In the genomic region with DNA sequence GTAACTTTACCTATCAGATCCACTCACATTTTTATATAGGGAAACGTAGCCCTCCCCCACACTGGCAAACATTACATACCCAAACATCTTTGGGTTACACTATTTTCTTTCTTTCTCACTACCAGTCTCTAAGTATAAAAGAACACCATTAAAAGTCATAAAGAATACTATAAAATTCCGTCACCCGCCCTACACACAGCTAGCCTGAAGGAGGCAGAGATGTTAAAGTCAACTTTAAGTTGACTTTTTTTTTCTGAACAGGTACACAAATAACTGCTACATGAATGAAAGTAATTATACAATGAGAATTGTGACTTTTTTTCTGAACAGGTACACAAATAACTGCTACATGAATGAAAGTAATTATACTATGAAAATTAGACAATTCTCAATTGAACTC, we compare ENCODE assay signal across 22 cellular contexts.
A peak's percentile ranks its signal among the peaks of the same experiment; 100 is the strongest.
DNase-seq lines count a peak whose midpoint lies in the region; ATAC-seq, FAIRE-seq and TF ChIP-seq lines count a peak whose summit lies in the region.
"Had no signal": no experiment of that assay in that cellular context is flagged by ENCODE, and none has a peak within 500 bp of the region (broad histone marks: within the 10 kb centered on the region; RNA-seq: fewer than 3 reads in every experiment).

No MANE protein-coding gene starts in this region.

- H3K4me1 Mint-ChIP-seq in H9 = peaks cover 10 to 11% of the 10 kb centered on the region in 2 experiments; a peak in 3 of 4 replicates
- peaks cover 8% of the 10 kb centered on the region for H3K4me1 Mint-ChIP-seq in endodermal cell
- H3K4me1 Mint-ChIP-seq: IgD-negative memory B cell had no signal

- H3K4me2 ChIP-seq in H9 (ENCODE audit: insufficient read depth, insufficient read length, low read length) = no peak overlapping the region
- no peak overlapping the region for H3K4me2 ChIP-seq in OCI-LY7 (ENCODE audit: low read length)

- no peak overlapping the region for H4K91ac ChIP-seq in H9 (ENCODE audit: insufficient read length, low read depth, low read length)

- TF ChIP-seq POLR2A in lower leg skin (IDR thresholded peaks at IDR 0.05) = no peak

- DNase-seq in H9 (no peak), OCI-LY7 (ENCODE audit: low spot score) (no peak), endodermal cell (no peak), pancreas (no peak), occipital lobe (lab: John Stamatoyannopoulos, UW) (no peak), lower leg skin (ENCODE audit: low spot score in 2 of 2) (no peak)
- DNase-seq: ACHN; BE2C; C1 segment of cervical spinal cord; Caco-2; CD4-positive, alpha-beta T cell; DMS153; DMS79; GDM1; KBM-7 had no signal

- no peak overlapping the region for H3K56ac ChIP-seq in H9 (ENCODE audit: insufficient read length, low read depth, low read length)

- no peaks in the 10 kb centered on the region for H3K9me3 Mint-ChIP-seq in H9
- H3K9me3 Mint-ChIP-seq in endodermal cell = no peaks in the 10 kb centered on the region

- no peak overlapping the region for H2BK5ac ChIP-seq in H9 (ENCODE audit: insufficient read length, low read length)

- H3K4me3 Mint-ChIP-seq in H9 = no peak overlapping the region
- H3K4me3 Mint-ChIP-seq in endodermal cell = no peak overlapping the region
- H3K4me3 Mint-ChIP-seq: CD4-positive, alpha-beta T cell; IgD-negative memory B cell had no signal

- no peaks in the 10 kb centered on the region for H3K36me3 Mint-ChIP-seq in H9 (ENCODE audit: insufficient read depth in 1 of 3, low read depth in 3 of 3)
- no peaks in the 10 kb centered on the region for H3K36me3 Mint-ChIP-seq in endodermal cell (ENCODE audit: low read depth)
- H3K36me3 Mint-ChIP-seq: IgD-negative memory B cell had no signal

- POLR2A ChIA-PET in OCI-LY7 (lab: Charles Lee) = no interaction called here

- intact Hi-C loops in OCI-LY7 (cut with micrococcal nuclease; ENCODE audit: unreplicated experiment) = no loop called here
- intact Hi-C loops in pancreas (cut with DNase I) = no loop called here
- intact Hi-C loops in lower leg skin (cut with DNase I; ENCODE audit: low total_unique reads) = no loop called here

- H2BK15ac ChIP-seq in H9 (ENCODE audit: low read depth, low read length) = no peak overlapping the region

- no peak overlapping the region for H3K23ac ChIP-seq in H9 (ENCODE audit: insufficient read length, low read depth, low read length)

- H3K36me3 ChIP-seq in OCI-LY7 (ENCODE audit: insufficient read depth, low read length) = no peaks in the 10 kb centered on the region
- H3K36me3 ChIP-seq in endodermal cell (ENCODE audit: control insufficient read depth, insufficient read depth, low read length) = no peaks in the 10 kb centered on the region
- H3K36me3 ChIP-seq in pancreas = no peaks in the 10 kb centered on the region
- H3K36me3 ChIP-seq: BE2C had no signal

- H2BK12ac ChIP-seq in H9 (ENCODE audit: insufficient read length, low read depth, low read length) = no peak overlapping the region

- H3K27ac ChIP-seq in H9 (ENCODE audit: insufficient read length, low read depth, low read length) (no peak overlapping the region), OCI-LY7 (ENCODE audit: low read depth, low read length, poor library complexity, severe bottlenecking) (no peak overlapping the region), endodermal cell (ENCODE audit: low read depth, low read length) (no peak overlapping the region), pancreas (no peak overlapping the region)

- H3K27me3 Mint-ChIP-seq in H9 (ENCODE audit: low read depth) = no peaks in the 10 kb centered on the region
- H3K27me3 Mint-ChIP-seq in endodermal cell (ENCODE audit: insufficient read depth) = no peaks in the 10 kb centered on the region
- H3K27me3 Mint-ChIP-seq: CD4-positive, alpha-beta T cell had no signal

- H3K79me1 ChIP-seq in H9 (ENCODE audit: insufficient read depth, low read depth, low read length, poor library complexity, severe bottlenecking) = no peaks in the 10 kb centered on the region

- H2BK120ac ChIP-seq in H9 (ENCODE audit: low read depth, low read length, poor library complexity, severe bottlenecking) = no peak overlapping the region

- no peak overlapping the region for H4K8ac ChIP-seq in H9 (replicated peaks; ENCODE audit: insufficient read length, low read depth, low read length)

- H3K14ac ChIP-seq in H9 (ENCODE audit: insufficient read depth, low read length) = no peak overlapping the region

- no peak overlapping the region for H2AK5ac ChIP-seq in H9 (ENCODE audit: insufficient read length, low read length)

- H3K23me2 ChIP-seq in H9 (ENCODE audit: insufficient read length, low read depth, low read length, poor library complexity, severe bottlenecking) = no peaks in the 10 kb centered on the region

- H3K4me3 ChIP-seq in OCI-LY7 (ENCODE audit: low read depth, low read length, poor library complexity, severe bottlenecking) (no peak overlapping the region), endodermal cell (ENCODE audit: low read length) (no peak overlapping the region), pancreas (no peak overlapping the region), lower leg skin (ENCODE audit: low read depth, poor library complexity, severe bottlenecking) (no peak overlapping the region)

- H3K79me2 ChIP-seq in H9 (ENCODE audit: insufficient read depth, low read length) = no peaks in the 10 kb centered on the region
- no peaks in the 10 kb centered on the region for H3K79me2 ChIP-seq in OCI-LY7 (ENCODE audit: insufficient read depth, low read depth, low read length)

- BruUV-seq in OCI-LY7 (replicated peaks; lab: Mats Ljungman, UMichigan) = no TSS peak

- H3K18ac ChIP-seq in H9 (ENCODE audit: insufficient read length, low read depth, low read length) = no peak overlapping the region

- no peak overlapping the region for H4K5ac ChIP-seq in H9 (ENCODE audit: insufficient read length, low read depth, low read length)

- H3K9me2 ChIP-seq in OCI-LY7 (ENCODE audit: insufficient read depth, low read length) = no peaks in the 10 kb centered on the region

- H3K4me1 ChIP-seq in H9 (ENCODE audit: insufficient read depth, low read length) (no peaks in the 10 kb centered on the region), OCI-LY7 (ENCODE audit: insufficient read depth, low read length, poor library complexity, severe bottlenecking) (no peaks in the 10 kb centered on the region), endodermal cell (ENCODE audit: control insufficient read depth, insufficient read depth, low read length) (no peaks in the 10 kb centered on the region), pancreas (no peaks in the 10 kb centered on the region)
- H3K4me1 ChIP-seq: BE2C, Caco-2 had no signal

- H4K20me1 ChIP-seq in H9 (ENCODE audit: control insufficient read depth, insufficient read depth, insufficient read length) (no peaks in the 10 kb centered on the region), OCI-LY7 (ENCODE audit: insufficient read depth, low read length) (no peaks in the 10 kb centered on the region)

- H3K9ac ChIP-seq in H9 (ENCODE audit: extremely low read depth, insufficient read length, low read length) (no peak overlapping the region), endodermal cell (ENCODE audit: extremely low read depth, low read length, poor library complexity, severe bottlenecking) (no peak overlapping the region)

- H3K4ac ChIP-seq in H9 (ENCODE audit: low read depth, low read length) = no peak overlapping the region

- TF ChIP-seq CTCF in H9 (conservative IDR thresholded peaks at IDR 0.05) = peak; percentile 41; the same call in 2 of the 3 replicates
- TF ChIP-seq CTCF in OCI-LY7 (conservative IDR thresholded peaks at IDR 0.05; ENCODE audit: low read length) = 0 out of 2 replicates have a peak, but pooled peaks have one; percentile 20
- peak; percentile 52 for TF ChIP-seq CTCF in endodermal cell (conservative IDR thresholded peaks at IDR 0.05)
- no peak for TF ChIP-seq CTCF in pancreas (IDR thresholded peaks at IDR 0.05)
- TF ChIP-seq CTCF in lower leg skin (IDR thresholded peaks at IDR 0.05) = no peak

- CTCF ChIA-PET in OCI-LY7 (lab: Charles Lee; ENCODE audit: unreplicated experiment) = no interaction called here

- no CpG with 5 or more reads among the region's 3 CpGs for WGBS in H9 (ENCODE audit: extremely low coverage, insufficient read length, low lambda C conversion rate)
- 80 to 92% methylated on average over 1 to 3 of the region's 3 CpGs for WGBS in endodermal cell (ENCODE audit: insufficient coverage in 1 of 2, insufficient read length in 1 of 2), 2 experiments
- WGBS in pancreas, 2 donors = 80 to 82% methylated on average over 3 of the region's 3 CpGs
- WGBS in lower leg skin, 2 donors = 70 to 80% methylated on average over 3 of the region's 3 CpGs

- H2AFZ ChIP-seq in H9 (ENCODE audit: low read length) (no peak overlapping the region), OCI-LY7 (ENCODE audit: low read length) (no peak overlapping the region)

- H3K27ac Mint-ChIP-seq in H9 (no peak overlapping the region), endodermal cell (peak overlapping the region; percentile 13)
- H3K27ac Mint-ChIP-seq: CD4-positive, alpha-beta T cell; IgD-negative memory B cell had no signal

- no peaks in the 10 kb centered on the region for H3K27me3 ChIP-seq in H9 (ENCODE audit: insufficient read depth, low read length)
- H3K27me3 ChIP-seq in endodermal cell (ENCODE audit: control insufficient read depth, insufficient read depth, low read length, poor library complexity, severe bottlenecking) = no peaks in the 10 kb centered on the region
- H3K27me3 ChIP-seq in pancreas = no peaks in the 10 kb centered on the region
- H3K27me3 ChIP-seq: BE2C had no signal

- FAIRE-seq in pancreas (lab: Jason Lieb, UNC) = peak; percentile 17
- FAIRE-seq: A204.1, D721Med, H54, HepG2 had no signal

- H3T11ph ChIP-seq in H9 (ENCODE audit: low read length) = no peak overlapping the region

- no peak overlapping the region for H2BK20ac ChIP-seq in H9 (ENCODE audit: low read depth, low read length, poor library complexity, severe bottlenecking)

- H3K9me3 ChIP-seq in H9 (ENCODE audit: control insufficient read depth, low read depth, low read length) (no peaks in the 10 kb centered on the region), OCI-LY7 (ENCODE audit: low read length) (no peaks in the 10 kb centered on the region), endodermal cell (ENCODE audit: control insufficient read depth, low read length) (no peaks in the 10 kb centered on the region), pancreas (no peaks in the 10 kb centered on the region)
- H3K9me3 ChIP-seq: BE2C, Caco-2 had no signal

- ATAC-seq in pancreas (no peak), HG03521 (IDR thresholded peaks at IDR 0.05; ENCODE audit: unreplicated experiment) (no peak), GM18517 (IDR thresholded peaks at IDR 0.05; ENCODE audit: unreplicated experiment) (no peak)
- ATAC-seq: HepG2 had no signal

Comparison
In these comparisons a context has a peak if more than half of its experiments do, and no peak if none do; other contexts are left out.
1. CTCF ChIP-seq: peak in H9 (single experiment), OCI-LY7 (single experiment) and endodermal cell (single experiment); none in pancreas (0 of 4) and lower leg skin (0 of 3).